Comparison of ENCODE assay signal across 1 cellular context in genomic region chr14:99730876-99731351, GRCh38.
TF ChIP-seq lines count a peak whose summit lies in the region.

No MANE protein-coding gene starts in this region.

TF ChIP-seq in IMR-90, 13 proteins besides CTCF, POLR2A, EP300 and RAD21 (continued from another document):
- TF ChIP-seq MXI1 (IDR thresholded peaks at IDR 0.05; ENCODE audit: borderline replicate concordance, low read depth, low read length) (no peak), RCOR1 (IDR thresholded peaks at IDR 0.05; ENCODE audit: insufficient replicate concordance, low read length) (no peak)
